ENCODE assay signal across 19 cellular contexts in genomic region chr15:52236015-52236414, GRCh38. TPM values are rescaled to one million over a fixed set of nuclear protein-coding genes. Genes with fewer than 3 reads are reported as not detected.
A peak's percentile ranks its signal among the peaks of the same experiment; 100 is the strongest.
DNase-seq lines count a peak whose midpoint lies in the region; ATAC-seq and TF ChIP-seq lines count a peak whose summit lies in the region.
"Had no signal": no experiment of that assay in that cellular context is flagged by ENCODE, and none has a peak within 500 bp of the region (broad histone marks: within the 10 kb centered on the region; RNA-seq: fewer than 3 reads in every experiment).

No MANE protein-coding gene starts in this region.

- no peaks in the 10 kb centered on the region for H3K27me3 ChIP-seq in neural cell (ENCODE audit: insufficient read depth, low read depth, low read length)
- H3K27me3 ChIP-seq: body of pancreas, neutrophil had no signal

- no peak overlapping the region for H3K27ac ChIP-seq in neural cell (ENCODE audit: low read length)
- H3K27ac ChIP-seq: body of pancreas, neutrophil had no signal

- no peak overlapping the region for H3K4me2 ChIP-seq in neural cell (ENCODE audit: low read length)

- no peaks in the 10 kb centered on the region for H3K27me3 Mint-ChIP-seq in activated T-cell treated with anti-CD3 and anti-CD28 coated beads, Interleukin-2, amount 50 U/mL, for 72 hours (ENCODE audit: low read depth)

- no peak for TF ChIP-seq POLR2A in NB4 (IDR thresholded peaks at IDR 0.05; ENCODE audit: extremely low read depth, insufficient read length)

- peak overlapping the region; percentile 7 to 48 for H3K4me3 Mint-ChIP-seq in activated T-cell treated with anti-CD3 and anti-CD28 coated beads, Interleukin-2, amount 50 U/mL, for 72 hours
- H3K4me3 Mint-ChIP-seq: activated T-helper 1 cell treated with anti-CD3 and anti-CD28 coated beads, Interleukin-12 subunit alpha, Interleukin-12 subunit beta, Interleukin-2, Interleukin-4 antibody, amounts not matched to agents 30 ng/mL and 10 ng/mL and 1 ng/mL, durations not matched to agents 14 hours and 24 hours and 36 hours had no signal

- no peak for TF ChIP-seq CTCF in NB4 (IDR thresholded peaks at IDR 0.05; ENCODE audit: low read depth, low read length)
- no peak for TF ChIP-seq CTCF in neural cell (IDR thresholded peaks at IDR 0.05; ENCODE audit: poor library complexity, severe bottlenecking)

- H3K27ac Mint-ChIP-seq in activated T-cell treated with anti-CD3 and anti-CD28 coated beads, Interleukin-2, amount 50 U/mL, for 72 hours, result no peak overlapping the region
- H3K27ac Mint-ChIP-seq: activated T-helper 1 cell treated with anti-CD3 and anti-CD28 coated beads, Interleukin-12 subunit alpha, Interleukin-12 subunit beta, Interleukin-2, Interleukin-4 antibody, amounts not matched to agents 30 ng/mL and 10 ng/mL and 1 ng/mL, durations not matched to agents 14 hours and 24 hours and 36 hours had no signal

- no peaks in the 10 kb centered on the region for H3K9me3 ChIP-seq in neural cell (ENCODE audit: low read length)
- H3K9me3 ChIP-seq: body of pancreas, neutrophil had no signal

- no peak overlapping the region for H3K9ac ChIP-seq in neural cell (ENCODE audit: low read length)

- no peak for TF ChIP-seq RAD21 in neural cell (conservative IDR thresholded peaks at IDR 0.05)

- no peaks in the 10 kb centered on the region for H4K20me1 ChIP-seq in neural cell (ENCODE audit: insufficient read depth)

- no peaks in the 10 kb centered on the region for H3K9me3 Mint-ChIP-seq in activated T-cell treated with anti-CD3 and anti-CD28 coated beads, Interleukin-2, amount 50 U/mL, for 72 hours
- H3K9me3 Mint-ChIP-seq: activated T-helper 1 cell treated with anti-CD3 and anti-CD28 coated beads, Interleukin-12 subunit alpha, Interleukin-12 subunit beta, Interleukin-2, Interleukin-4 antibody, amounts not matched to agents 30 ng/mL and 10 ng/mL and 1 ng/mL, durations not matched to agents 14 hours and 24 hours and 36 hours had no signal

- no peaks in the 10 kb centered on the region for H3F3A ChIP-seq in neural cell (ENCODE audit: insufficient read depth, low read length, poor library complexity, severe bottlenecking)

- no peak overlapping the region for H2AFZ ChIP-seq in neural cell (ENCODE audit: low read depth, low read length)

- no peaks in the 10 kb centered on the region for H3K79me2 ChIP-seq in neural cell (replicated peaks; ENCODE audit: insufficient read depth, low read length)

- H3K36me3 ChIP-seq in neural cell (ENCODE audit: insufficient read depth, low read length), result no peaks in the 10 kb centered on the region
- H3K36me3 ChIP-seq: neutrophil had no signal

- no peak for DNase-seq in activated T-cell treated with anti-CD3 and anti-CD28 coated beads, Interleukin-2, amount 50 U/mL, for 72 hours
- no peak for DNase-seq in activated T-cell treated with anti-CD3 and anti-CD28 coated beads, Interleukin-2, amount 50 U/mL, for 48 hours
- DNase-seq in NB4 (ENCODE audit: low read depth), result peak; percentile 60
- peak; percentile 18 for DNase-seq in astrocyte of the hippocampus (ENCODE audit: low read depth, low spot score)
- DNase-seq in occipital lobe (lab: John Stamatoyannopoulos, UW), result no peak
- DNase-seq in NCI-H524 treated with DMSO at 0.1 percent for 48 hours (lab: John Stamatoyannopoulos, UW), result no peak
- DNase-seq: activated CD4-positive, alpha-beta T cell treated with anti-CD3 and anti-CD28 coated beads for 1 hour; body of pancreas; effector CD4-positive, alpha-beta T cell; NCI-H1048; NCI-H2171; OCI-M1; stimulated activated naive CD4-positive, alpha-beta T cell treated with Interleukin-2 at 50 U/mL for 16 hours had no signal

- peak; percentile 15 for TF ChIP-seq EP300 in neural cell (conservative IDR thresholded peaks at IDR 0.05; ENCODE audit: poor library complexity, severe bottlenecking)

- H3K36me3 Mint-ChIP-seq in activated T-cell treated with anti-CD3 and anti-CD28 coated beads, Interleukin-2, amount 50 U/mL, for 72 hours (ENCODE audit: insufficient read depth in 2 of 2), result no peaks in the 10 kb centered on the region

- peaks cover 47% of the 10 kb centered on the region for H3K4me1 Mint-ChIP-seq in activated T-cell treated with anti-CD3 and anti-CD28 coated beads, Interleukin-2, amount 50 U/mL, for 72 hours (ENCODE audit: low read depth)

- H3K9me2 ChIP-seq in neural cell (ENCODE audit: insufficient read depth, low read length), result no peaks in the 10 kb centered on the region

- ATAC-seq in activated T-cell treated with anti-CD3 and anti-CD28 coated beads, Interleukin-2, amount 50 U/mL, for 72 hours (replicated peaks in 1 of 2), result peak; percentile 33 to 69
- ATAC-seq in HG03095 (IDR thresholded peaks at IDR 0.05; ENCODE audit: unreplicated experiment), result no peak
- ATAC-seq: body of pancreas, sciatic nerve had no signal

- H3K4me3 ChIP-seq in NB4 (ENCODE audit: low read depth, low read length), result no peak overlapping the region
- H3K4me3 ChIP-seq in neural cell (ENCODE audit: low read length), result no peak overlapping the region
- H3K4me3 ChIP-seq: body of pancreas, lung had no signal

TF ChIP-seq in neural cell, 6 proteins besides CTCF, POLR2A, EP300 and RAD21:
- TF ChIP-seq MXI1 (conservative IDR thresholded peaks at IDR 0.05; ENCODE audit: poor library complexity, severe bottlenecking), result no peak
- TF ChIP-seq EZH2 (IDR thresholded peaks at IDR 0.05; ENCODE audit: borderline replicate concordance, insufficient read depth, low read length, poor library complexity, severe bottlenecking), result no peak
- TF ChIP-seq, protein P1, sequence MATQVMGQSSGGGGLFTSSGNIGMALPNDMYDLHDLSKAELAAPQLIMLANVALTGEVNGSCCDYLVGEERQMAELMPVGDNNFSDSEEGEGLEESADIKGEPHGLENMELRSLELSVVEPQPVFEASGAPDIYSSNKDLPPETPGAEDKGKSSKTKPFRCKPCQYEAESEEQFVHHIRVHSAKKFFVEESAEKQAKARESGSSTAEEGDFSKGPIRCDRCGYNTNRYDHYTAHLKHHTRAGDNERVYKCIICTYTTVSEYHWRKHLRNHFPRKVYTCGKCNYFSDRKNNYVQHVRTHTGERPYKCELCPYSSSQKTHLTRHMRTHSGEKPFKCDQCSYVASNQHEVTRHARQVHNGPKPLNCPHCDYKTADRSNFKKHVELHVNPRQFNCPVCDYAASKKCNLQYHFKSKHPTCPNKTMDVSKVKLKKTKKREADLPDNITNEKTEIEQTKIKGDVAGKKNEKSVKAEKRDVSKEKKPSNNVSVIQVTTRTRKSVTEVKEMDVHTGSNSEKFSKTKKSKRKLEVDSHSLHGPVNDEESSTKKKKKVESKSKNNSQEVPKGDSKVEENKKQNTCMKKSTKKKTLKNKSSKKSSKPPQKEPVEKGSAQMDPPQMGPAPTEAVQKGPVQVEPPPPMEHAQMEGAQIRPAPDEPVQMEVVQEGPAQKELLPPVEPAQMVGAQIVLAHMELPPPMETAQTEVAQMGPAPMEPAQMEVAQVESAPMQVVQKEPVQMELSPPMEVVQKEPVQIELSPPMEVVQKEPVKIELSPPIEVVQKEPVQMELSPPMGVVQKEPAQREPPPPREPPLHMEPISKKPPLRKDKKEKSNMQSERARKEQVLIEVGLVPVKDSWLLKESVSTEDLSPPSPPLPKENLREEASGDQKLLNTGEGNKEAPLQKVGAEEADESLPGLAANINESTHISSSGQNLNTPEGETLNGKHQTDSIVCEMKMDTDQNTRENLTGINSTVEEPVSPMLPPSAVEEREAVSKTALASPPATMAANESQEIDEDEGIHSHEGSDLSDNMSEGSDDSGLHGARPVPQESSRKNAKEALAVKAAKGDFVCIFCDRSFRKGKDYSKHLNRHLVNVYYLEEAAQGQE (IDR thresholded peaks at IDR 0.05; ENCODE audit: borderline replicate concordance), result no peak
- TF ChIP-seq POLR2AphosphoS5 (IDR thresholded peaks at IDR 0.05), result no peak
- no peak for TF ChIP-seq TAF1 (IDR thresholded peaks at IDR 0.05; ENCODE audit: low read depth)
- TF ChIP-seq SMC3 (conservative IDR thresholded peaks at IDR 0.05; ENCODE audit: poor library complexity), result no peak

RNA-seq across cellular contexts. Expression of gene GNB5, which starts 44.8 kb away (rescaled TPM):
- 10 to 100 TPM; 26.8 to 38.8 TPM for total RNA-seq in activated T-cell treated with anti-CD3 and anti-CD28 coated beads, Interleukin-2, amount 50 U/mL, for 72 hours
- 89.6 and 116 TPM in 2 replicates for polyA plus RNA-seq in neural cell
- polyA minus RNA-seq in neural cell, result 81.8 and 90.1 TPM in 2 replicates
- 50.2 TPM for total RNA-seq in occipital lobe

RNA-seq across cellular contexts. Expression of gene MYO5C, which starts 59.6 kb away (rescaled TPM):
- total RNA-seq in activated T-cell treated with anti-CD3 and anti-CD28 coated beads, Interleukin-2, amount 50 U/mL, for 72 hours, result 1 to 10 TPM in 1 of 2 donors, under 1 TPM in 1; 0.69 to 1.6 TPM
- polyA plus RNA-seq in neural cell, result 0.44 and 0.77 TPM in 2 replicates
- 2.2 and 2.7 TPM in 2 replicates for polyA minus RNA-seq in neural cell
- 1.2 TPM for total RNA-seq in occipital lobe

Comparison
In these comparisons a context has a peak if more than half of its experiments do, and no peak if none do; other contexts are left out.
1. DNase-seq: peak in NB4 (single experiment) and astrocyte of the hippocampus (single experiment); none in activated T-cell treated with anti-CD3 and anti-CD28 coated beads, Interleukin-2, amount 50 U/mL, for 72 hours (0 of 2), activated T-cell treated with anti-CD3 and anti-CD28 coated beads, Interleukin-2, amount 50 U/mL, for 48 hours (0 of 2), occipital lobe (single experiment) and NCI-H524 treated with DMSO at 0.1 percent for 48 hours (single experiment).